ENCODE assay signal across 1 cellular context in genomic region chr2:3303583-3304406, GRCh38.
TF ChIP-seq lines count a peak whose summit lies in the region.

No MANE protein-coding gene starts in this region.

TF ChIP-seq in HEK293, 187 proteins besides CTCF, POLR2A, EP300 and RAD21 (continued from another document):
- TF ChIP-seq, protein P1, sequence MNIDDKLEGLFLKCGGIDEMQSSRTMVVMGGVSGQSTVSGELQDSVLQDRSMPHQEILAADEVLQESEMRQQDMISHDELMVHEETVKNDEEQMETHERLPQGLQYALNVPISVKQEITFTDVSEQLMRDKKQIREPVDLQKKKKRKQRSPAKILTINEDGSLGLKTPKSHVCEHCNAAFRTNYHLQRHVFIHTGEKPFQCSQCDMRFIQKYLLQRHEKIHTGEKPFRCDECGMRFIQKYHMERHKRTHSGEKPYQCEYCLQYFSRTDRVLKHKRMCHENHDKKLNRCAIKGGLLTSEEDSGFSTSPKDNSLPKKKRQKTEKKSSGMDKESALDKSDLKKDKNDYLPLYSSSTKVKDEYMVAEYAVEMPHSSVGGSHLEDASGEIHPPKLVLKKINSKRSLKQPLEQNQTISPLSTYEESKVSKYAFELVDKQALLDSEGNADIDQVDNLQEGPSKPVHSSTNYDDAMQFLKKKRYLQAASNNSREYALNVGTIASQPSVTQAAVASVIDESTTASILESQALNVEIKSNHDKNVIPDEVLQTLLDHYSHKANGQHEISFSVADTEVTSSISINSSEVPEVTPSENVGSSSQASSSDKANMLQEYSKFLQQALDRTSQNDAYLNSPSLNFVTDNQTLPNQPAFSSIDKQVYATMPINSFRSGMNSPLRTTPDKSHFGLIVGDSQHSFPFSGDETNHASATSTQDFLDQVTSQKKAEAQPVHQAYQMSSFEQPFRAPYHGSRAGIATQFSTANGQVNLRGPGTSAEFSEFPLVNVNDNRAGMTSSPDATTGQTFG (tag by site-specific recombination; IDR thresholded peaks at IDR 0.05; ENCODE audit: borderline replicate concordance), result no peak
- no peak for TF ChIP-seq ZNF792 (tag by site-specific recombination; IDR thresholded peaks at IDR 0.05)
- TF ChIP-seq, protein P2, sequence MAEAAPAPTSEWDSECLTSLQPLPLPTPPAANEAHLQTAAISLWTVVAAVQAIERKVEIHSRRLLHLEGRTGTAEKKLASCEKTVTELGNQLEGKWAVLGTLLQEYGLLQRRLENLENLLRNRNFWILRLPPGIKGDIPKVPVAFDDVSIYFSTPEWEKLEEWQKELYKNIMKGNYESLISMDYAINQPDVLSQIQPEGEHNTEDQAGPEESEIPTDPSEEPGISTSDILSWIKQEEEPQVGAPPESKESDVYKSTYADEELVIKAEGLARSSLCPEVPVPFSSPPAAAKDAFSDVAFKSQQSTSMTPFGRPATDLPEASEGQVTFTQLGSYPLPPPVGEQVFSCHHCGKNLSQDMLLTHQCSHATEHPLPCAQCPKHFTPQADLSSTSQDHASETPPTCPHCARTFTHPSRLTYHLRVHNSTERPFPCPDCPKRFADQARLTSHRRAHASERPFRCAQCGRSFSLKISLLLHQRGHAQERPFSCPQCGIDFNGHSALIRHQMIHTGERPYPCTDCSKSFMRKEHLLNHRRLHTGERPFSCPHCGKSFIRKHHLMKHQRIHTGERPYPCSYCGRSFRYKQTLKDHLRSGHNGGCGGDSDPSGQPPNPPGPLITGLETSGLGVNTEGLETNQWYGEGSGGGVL (tag by site-specific recombination; IDR thresholded peaks at IDR 0.05), result no peak
- TF ChIP-seq IKZF3 (tag by site-specific recombination; IDR thresholded peaks at IDR 0.05), result peak; percentile 38; the same call in 1 of the 2 replicates
- TF ChIP-seq ZNF707 (tag by site-specific recombination; IDR thresholded peaks at IDR 0.05), result no peak
- TF ChIP-seq BCL11B (tag by site-specific recombination; IDR thresholded peaks at IDR 0.05; ENCODE audit: low read depth), result no peak
- TF ChIP-seq, protein P3, sequence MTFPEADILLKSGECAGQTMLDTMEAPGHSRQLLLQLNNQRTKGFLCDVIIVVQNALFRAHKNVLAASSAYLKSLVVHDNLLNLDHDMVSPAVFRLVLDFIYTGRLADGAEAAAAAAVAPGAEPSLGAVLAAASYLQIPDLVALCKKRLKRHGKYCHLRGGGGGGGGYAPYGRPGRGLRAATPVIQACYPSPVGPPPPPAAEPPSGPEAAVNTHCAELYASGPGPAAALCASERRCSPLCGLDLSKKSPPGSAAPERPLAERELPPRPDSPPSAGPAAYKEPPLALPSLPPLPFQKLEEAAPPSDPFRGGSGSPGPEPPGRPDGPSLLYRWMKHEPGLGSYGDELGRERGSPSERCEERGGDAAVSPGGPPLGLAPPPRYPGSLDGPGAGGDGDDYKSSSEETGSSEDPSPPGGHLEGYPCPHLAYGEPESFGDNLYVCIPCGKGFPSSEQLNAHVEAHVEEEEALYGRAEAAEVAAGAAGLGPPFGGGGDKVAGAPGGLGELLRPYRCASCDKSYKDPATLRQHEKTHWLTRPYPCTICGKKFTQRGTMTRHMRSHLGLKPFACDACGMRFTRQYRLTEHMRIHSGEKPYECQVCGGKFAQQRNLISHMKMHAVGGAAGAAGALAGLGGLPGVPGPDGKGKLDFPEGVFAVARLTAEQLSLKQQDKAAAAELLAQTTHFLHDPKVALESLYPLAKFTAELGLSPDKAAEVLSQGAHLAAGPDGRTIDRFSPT (tag by site-specific recombination; IDR thresholded peaks at IDR 0.05), result no peak
- TF ChIP-seq ZNF660 (tag by site-specific recombination; IDR thresholded peaks at IDR 0.05), result 0 out of 2 replicates have a peak, but pooled peaks have one; percentile 62
- peak; percentile 65 for TF ChIP-seq ZNF654 (tag by site-specific recombination; IDR thresholded peaks at IDR 0.05; ENCODE audit: low read depth)
- TF ChIP-seq ZNF394 (tag by site-specific recombination; IDR thresholded peaks at IDR 0.05; ENCODE audit: borderline replicate concordance), result no peak
- TF ChIP-seq GLI2 (tag by site-specific recombination; IDR thresholded peaks at IDR 0.05; ENCODE audit: borderline replicate concordance, low read depth), result no peak
- no peak for TF ChIP-seq KLF8 (tag by site-specific recombination; IDR thresholded peaks at IDR 0.05)
- TF ChIP-seq ZBTB8A (tag by site-specific recombination; IDR thresholded peaks at IDR 0.05), result no peak
- TF ChIP-seq FEZF1 (tag by site-specific recombination; IDR thresholded peaks at IDR 0.05), result no peak
- TF ChIP-seq ZNF701 (tag by site-specific recombination; IDR thresholded peaks at IDR 0.05), result no peak
- TF ChIP-seq ZNF10 (tag by site-specific recombination; IDR thresholded peaks at IDR 0.05), result peak; percentile 48
- peak; percentile 35; the same call in 1 of the 2 replicates for TF ChIP-seq SCRT2 (tag by site-specific recombination; IDR thresholded peaks at IDR 0.05)
- no peak for TF ChIP-seq ZNF239 (tag by site-specific recombination; IDR thresholded peaks at IDR 0.05)
